Comparison of ENCODE assay signal across 25 cellular contexts in the genomic region with DNA sequence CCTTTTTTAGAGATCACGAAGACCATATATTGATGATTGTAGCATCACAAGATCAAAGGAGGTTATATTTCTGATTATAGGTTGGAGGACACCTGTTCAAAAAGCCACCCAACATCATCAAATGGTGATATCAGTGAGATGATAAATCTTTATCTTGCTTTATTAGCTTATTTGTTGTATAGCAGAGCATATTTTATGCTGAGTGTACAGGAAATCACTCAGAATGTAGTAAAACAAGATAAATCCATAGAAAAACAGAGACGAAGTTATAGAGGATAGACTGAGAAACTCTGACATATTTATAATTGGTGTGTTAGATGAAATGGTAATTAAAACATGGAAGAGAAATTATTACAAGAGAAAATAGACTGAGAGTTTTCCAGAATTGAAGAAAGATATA.
"Had no signal": no experiment of that assay in that cellular context is flagged by ENCODE, and none has a peak within 500 bp of the region (broad histone marks: within the 10 kb centered on the region; RNA-seq: fewer than 3 reads in every experiment).

No MANE protein-coding gene starts in this region.

- H3K9me3 ChIP-seq: colonic mucosa, esophagus muscularis mucosa, esophagus squamous epithelium, gastrocnemius medialis, gastroesophageal sphincter, heart left ventricle, heart right ventricle had no signal

- ATAC-seq: effector memory CD8-positive, alpha-beta T cell; esophagus mucosa; foreskin keratinocyte; gastrocnemius medialis; gastroesophageal sphincter; heart left ventricle; heart right ventricle had no signal

- DNase-seq: colonic mucosa; cortex of kidney; dermis blood vessel endothelial cell; dorsolateral prefrontal cortex; effector CD4-positive, alpha-beta T cell; effector CD8-positive, alpha-beta T cell; effector memory CD4-positive, alpha-beta T cell; effector memory CD8-positive, alpha-beta T cell; endodermal cell; erythroblast; esophagus squamous epithelium; foreskin fibroblast; foreskin keratinocyte; foreskin melanocyte; gastrocnemius medialis; glutamatergic neuron; head of caudate nucleus; heart left ventricle; heart right ventricle had no signal

- H3K36me3 ChIP-seq: colonic mucosa, esophagus muscularis mucosa, esophagus squamous epithelium, gastrocnemius medialis, gastroesophageal sphincter, heart left ventricle, heart right ventricle had no signal

- H3K27ac ChIP-seq: colonic mucosa, coronary artery, dorsolateral prefrontal cortex, epithelial cell of prostate, esophagus muscularis mucosa, esophagus squamous epithelium, foreskin keratinocyte, gastrocnemius medialis, gastroesophageal sphincter, heart left ventricle, heart right ventricle had no signal

- H3K4me1 ChIP-seq: colonic mucosa, esophagus muscularis mucosa, esophagus squamous epithelium, foreskin keratinocyte, gastrocnemius medialis, gastroesophageal sphincter, heart left ventricle, heart right ventricle had no signal

- FAIRE-seq: endothelial cell of umbilical vein had no signal

- H3K4me3 ChIP-seq: colonic mucosa, coronary artery, dorsolateral prefrontal cortex, esophagus muscularis mucosa, esophagus squamous epithelium, gastrocnemius medialis, gastroesophageal sphincter, heart left ventricle, heart right ventricle had no signal

- H3K27me3 ChIP-seq: colonic mucosa, dorsolateral prefrontal cortex, esophagus muscularis mucosa, esophagus squamous epithelium, foreskin keratinocyte, gastrocnemius medialis, gastroesophageal sphincter, heart left ventricle, heart right ventricle had no signal
